In the genomic region with DNA sequence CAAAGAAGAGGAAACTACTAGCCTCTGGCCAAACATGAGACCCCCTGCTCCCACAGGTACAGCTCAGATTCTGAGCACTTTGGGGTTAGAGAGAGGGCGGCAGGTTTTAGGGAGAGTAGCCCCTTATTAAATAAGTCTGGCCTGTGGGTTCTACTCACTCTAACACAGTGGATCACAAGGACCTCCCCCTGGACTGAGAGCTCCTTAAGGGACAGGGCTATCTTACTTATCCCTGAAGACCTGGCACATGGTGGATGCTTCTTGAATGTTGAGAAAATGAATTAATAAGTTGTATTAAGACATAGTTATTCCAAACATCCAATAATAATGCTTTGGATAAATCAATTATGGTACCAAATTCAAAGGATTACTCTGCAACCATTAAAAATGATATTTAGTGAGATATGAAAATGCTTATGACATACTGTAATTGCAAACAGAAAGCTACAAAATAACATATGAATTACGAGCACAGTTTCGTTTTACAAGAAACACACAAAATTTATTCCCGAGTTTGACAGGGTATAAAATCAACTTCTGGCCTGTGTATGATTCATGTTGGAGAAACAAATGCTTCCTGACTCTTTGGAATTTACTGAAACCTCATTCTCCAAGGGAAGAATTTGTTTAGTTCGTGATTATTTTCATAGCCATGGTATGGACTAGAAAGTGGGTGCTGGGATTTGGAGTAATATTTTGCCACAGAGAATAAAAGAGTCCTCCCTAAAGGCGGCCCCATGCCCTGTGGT, we compare ENCODE assay signal across 14 cellular contexts. TPM values are rescaled to one million over a fixed set of nuclear protein-coding genes. Genes with fewer than 3 reads are reported as not detected.
DNase-seq lines count a peak whose midpoint lies in the region; ATAC-seq and TF ChIP-seq lines count a peak whose summit lies in the region.
"Had no signal": no experiment of that assay in that cellular context is flagged by ENCODE, and none has a peak within 500 bp of the region (broad histone marks: within the 10 kb centered on the region; RNA-seq: fewer than 3 reads in every experiment).

No MANE protein-coding gene starts in this region.

- H3K36me3 ChIP-seq in gastroesophageal sphincter, result no peaks in the 10 kb centered on the region
- no peaks in the 10 kb centered on the region for H3K36me3 ChIP-seq in smooth muscle cell (ENCODE audit: low read depth)
- H3K36me3 ChIP-seq: upper lobe of left lung had no signal

- H3K4me3 ChIP-seq in gastroesophageal sphincter (no peak overlapping the region), smooth muscle cell (no peak overlapping the region), lower leg skin (ENCODE audit: low read depth, poor library complexity, severe bottlenecking) (no peak overlapping the region)
- H3K4me3 ChIP-seq: K562, upper lobe of left lung had no signal

- ATAC-seq in gastroesophageal sphincter (no peak), HG02678 (IDR thresholded peaks at IDR 0.05; ENCODE audit: unreplicated experiment) (no peak)
- ATAC-seq: CD8-positive, alpha-beta T cell; K562; left colon; Panc1 had no signal

- H3K9me3 ChIP-seq in gastroesophageal sphincter, result peaks cover 0 to 9% (median 0%) of the 10 kb centered on the region in 3 donors
- no peaks in the 10 kb centered on the region for H3K9me3 ChIP-seq in smooth muscle cell (replicated peaks; ENCODE audit: low read depth)
- H3K9me3 ChIP-seq: upper lobe of left lung had no signal

- H3K27me3 ChIP-seq in gastroesophageal sphincter (no peaks in the 10 kb centered on the region), smooth muscle cell (ENCODE audit: low read depth) (no peaks in the 10 kb centered on the region)
- H3K27me3 ChIP-seq: upper lobe of left lung had no signal

- 53 to 70% methylated on average over 5 of the region's 6 CpGs for WGBS in gastroesophageal sphincter (ENCODE audit: low coverage in 1 of 2), 2 donors
- WGBS in smooth muscle cell (ENCODE audit: low lambda C conversion rate), result 63% methylated on average over 6 of the region's 6 CpGs
- 50 to 52% methylated on average over 6 of the region's 6 CpGs for WGBS in lower leg skin, 2 donors

- peak overlapping the region; percentile 50 for H3K4me2 ChIP-seq in smooth muscle cell

- peak overlapping the region in 3 of 4 donors; percentile 19 to 69 (median 53) for H3K27ac ChIP-seq in gastroesophageal sphincter
- peak overlapping the region; percentile 58 for H3K27ac ChIP-seq in smooth muscle cell (ENCODE audit: low read depth)
- H3K27ac ChIP-seq: upper lobe of left lung had no signal

- no peak overlapping the region for H2AFZ ChIP-seq in smooth muscle cell (ENCODE audit: low read depth)

- intact Hi-C loops in lower leg skin (cut with DNase I; ENCODE audit: low total_unique reads), result no loop called here

- no peaks in the 10 kb centered on the region for H3F3A ChIP-seq in smooth muscle cell (ENCODE audit: low read depth)

- no peak for TF ChIP-seq POLR2A in gastroesophageal sphincter (IDR thresholded peaks at IDR 0.05)
- TF ChIP-seq POLR2A in lower leg skin (IDR thresholded peaks at IDR 0.05), result no peak

- no peak overlapping the region for H3K9ac ChIP-seq in smooth muscle cell (ENCODE audit: low read depth)

- peaks cover 0 to 7% (median 6%) of the 10 kb centered on the region in 3 donors for H3K4me1 ChIP-seq in gastroesophageal sphincter
- peaks cover 4% of the 10 kb centered on the region for H3K4me1 ChIP-seq in smooth muscle cell (ENCODE audit: low read depth)

- DNase-seq in EL, result peak; percentile 86
- DNase-seq in amniotic stem cell (lab: John Stamatoyannopoulos, UW), result peak; percentile 45
- DNase-seq in smooth muscle cell (lab: John Stamatoyannopoulos, UW; ENCODE audit: unreplicated experiment), result no peak
- no peak for DNase-seq in lower leg skin (ENCODE audit: low spot score in 2 of 2)
- no peak for DNase-seq in DMS153 treated with DMSO at 0.1 percent for 48 hours (lab: John Stamatoyannopoulos, UW; ENCODE audit: unreplicated experiment)
- DNase-seq in NCI-H524 (lab: John Stamatoyannopoulos, UW), result no peak
- DNase-seq: CD8-positive, alpha-beta T cell; H7; left colon; upper lobe of left lung had no signal

- no peaks in the 10 kb centered on the region for H3K79me2 ChIP-seq in smooth muscle cell (ENCODE audit: low read depth)

- no peak for TF ChIP-seq EP300 in gastroesophageal sphincter (IDR thresholded peaks at IDR 0.05)

- TF ChIP-seq CTCF in gastroesophageal sphincter (IDR thresholded peaks at IDR 0.05) (no peak), smooth muscle cell (IDR thresholded peaks at IDR 0.05; ENCODE audit: borderline replicate concordance, insufficient read depth, poor library complexity, severe bottlenecking) (no peak), lower leg skin (IDR thresholded peaks at IDR 0.05) (no peak)

- no peaks in the 10 kb centered on the region for H4K20me1 ChIP-seq in smooth muscle cell (ENCODE audit: low read depth)

RNA-seq across cellular contexts. Expression of a gene that starts 59.3 kb away (rescaled TPM):
- total RNA-seq in gastroesophageal sphincter, result 10 to 100 TPM in 1 of 4 donors, 1 to 10 TPM in 3; 3.3 to 13.6 (median 8.3) TPM
- total RNA-seq in smooth muscle cell, result 12.2 and 16.9 TPM in 2 replicates
- polyA plus RNA-seq in smooth muscle cell, result 10.4 and 16.6 TPM in 2 replicates
- total RNA-seq in lower leg skin, result 10 to 100 TPM in 2 of 4 donors, 1 to 10 TPM in 2; 8.3 to 14.8 (median 9.4) TPM
- total RNA-seq: CD8-positive, alpha-beta T cell had no signal
- polyA plus RNA-seq: K562 had no signal

Comparison
In these comparisons a context has a peak if more than half of its experiments do, and no peak if none do; other contexts are left out.
1. DNase-seq: peak in EL (single experiment) and amniotic stem cell (single experiment); none in smooth muscle cell (single experiment), lower leg skin (0 of 2), DMS153 treated with DMSO at 0.1 percent for 48 hours (single experiment) and NCI-H524 (0 of 2).